ENCODE assay signal across 20 cellular contexts in the genomic region with DNA sequence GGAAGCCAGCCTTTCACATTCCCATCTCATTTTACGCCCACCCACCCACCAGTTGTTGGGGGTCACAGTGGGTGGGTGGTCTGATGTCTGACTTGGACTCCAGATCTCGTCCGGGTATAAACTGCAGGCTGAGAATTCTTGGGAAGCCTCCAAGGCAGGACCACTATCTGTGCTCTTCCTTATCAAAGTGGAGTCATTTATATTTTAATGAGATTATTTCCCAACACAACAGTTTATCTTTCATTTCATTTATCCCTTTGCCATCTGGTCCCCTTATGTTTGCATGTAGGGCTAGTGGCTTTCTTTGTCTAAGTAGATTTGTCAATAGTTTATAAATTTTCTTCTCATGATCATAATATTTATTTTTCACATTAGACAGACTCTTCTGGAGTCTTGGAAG.
"Had no signal": no experiment of that assay in that cellular context is flagged by ENCODE, and none has a peak within 500 bp of the region (broad histone marks: within the 10 kb centered on the region; RNA-seq: fewer than 3 reads in every experiment).

No MANE protein-coding gene starts in this region.

- H3K27ac ChIP-seq: esophagus muscularis mucosa, foreskin keratinocyte, parathyroid adenoma, prostate gland, right lobe of liver, suprapubic skin, tibial artery, upper lobe of left lung, uterus had no signal

- H3K36me3 ChIP-seq: esophagus muscularis mucosa, prostate gland, right lobe of liver, suprapubic skin, tibial artery, upper lobe of left lung, uterus had no signal

- H3K9me3 ChIP-seq: esophagus muscularis mucosa, prostate gland, right lobe of liver, suprapubic skin, tibial artery, upper lobe of left lung, uterus had no signal

- H3K27me3 ChIP-seq: right lobe of liver, upper lobe of left lung, uterus had no signal

- H3K4me3 ChIP-seq: esophagus muscularis mucosa, lung, prostate gland, right lobe of liver, suprapubic skin, tibial artery, upper lobe of left lung, uterus had no signal

- H3K4me1 ChIP-seq: foreskin keratinocyte, parathyroid adenoma, prostate gland, uterus had no signal

- ATAC-seq: foreskin keratinocyte; left ventricle myocardium superior; right lobe of liver; stimulated activated effector memory CD8-positive, alpha-beta T cell treated with anti-CD3 and anti-CD28 coated beads, Interleukin-12 subunit alpha, Interleukin-12 subunit beta, amount 100 ng/mL, for 72 hours; stimulated activated naive CD8-positive, alpha-beta T cell treated with anti-CD3 and anti-CD28 coated beads, Interleukin-15, Interleukin-2, amounts not matched to agents 100 U/mL and 50 U/mL, for 24 hours had no signal

- FAIRE-seq: keratinocyte had no signal

- DNase-seq: effector memory CD4-positive, alpha-beta T cell; foreskin keratinocyte; immature natural killer cell; left ventricle myocardium superior; mesenchymal stem cell; naive B cell; right lobe of liver; stimulated activated CD4-positive, alpha-beta T cell treated with anti-CD3 and anti-CD28 coated beads, Interleukin-4, amount 100 ng/mL, for 1 hour; stimulated activated CD8-positive, alpha-beta memory T cell treated with anti-CD3 and anti-CD28 coated beads, Interleukin-4, amount 100 ng/mL, for 48 hours; stimulated activated naive CD8-positive, alpha-beta T cell treated with anti-CD3 and anti-CD28 coated beads, Interleukin-15, Interleukin-2, amounts not matched to agents 100 U/mL and 50 U/mL, for 24 hours; tibial artery; upper lobe of left lung; uterus had no signal
